In the genomic region with DNA sequence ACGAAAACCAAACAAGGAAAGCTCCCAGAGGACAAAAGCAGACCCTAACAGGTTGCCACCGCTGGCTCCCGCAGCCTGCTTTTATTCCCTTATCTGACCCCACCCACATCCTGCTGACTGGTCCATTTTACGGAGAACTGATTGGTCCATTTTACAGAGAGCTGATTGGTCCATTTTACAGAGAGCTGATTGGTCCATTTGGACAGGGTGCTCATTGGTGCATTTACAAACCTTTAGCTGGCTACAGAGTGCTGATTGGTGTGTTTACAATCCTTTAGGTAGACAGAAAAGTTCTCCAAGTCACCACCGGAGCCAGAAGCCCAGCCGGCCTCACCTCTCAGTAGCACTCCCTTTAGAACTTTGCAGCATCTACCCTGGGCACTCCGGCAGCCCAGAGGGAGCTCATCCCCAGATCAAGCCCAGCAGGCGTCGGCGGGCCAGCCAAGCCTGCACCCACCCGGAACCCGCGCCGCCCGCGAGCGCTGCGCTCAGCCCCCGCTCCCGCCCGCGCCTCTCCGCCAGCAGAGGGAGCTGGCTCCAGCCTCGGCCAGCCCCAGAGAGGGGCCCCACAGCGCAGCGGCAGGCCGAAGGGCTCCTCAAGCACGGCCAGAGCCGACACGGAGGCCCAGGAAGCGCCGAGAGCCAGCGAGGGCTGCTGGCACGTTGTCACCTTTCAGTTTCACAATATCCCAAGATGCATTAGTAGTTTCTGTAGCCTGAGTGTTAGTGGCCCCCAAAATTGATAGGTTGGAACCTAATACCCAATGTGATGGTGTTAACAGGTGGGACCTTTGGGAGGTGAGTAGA, we compare ENCODE assay signal across 8 cellular contexts. TPM values are rescaled to one million over a fixed set of nuclear protein-coding genes. Genes with fewer than 3 reads are reported as not detected.
DNase-seq lines count a peak whose midpoint lies in the region; ATAC-seq and TF ChIP-seq lines count a peak whose summit lies in the region.

No MANE protein-coding gene starts in this region.

- H3K4me1 ChIP-seq in CD4-positive, alpha-beta memory T cell (ENCODE audit: insufficient read depth, low read length), result peaks cover 10% of the 10 kb centered on the region
- H3K4me1 ChIP-seq in vagina, result peaks cover 9% of the 10 kb centered on the region

- no peaks in the 10 kb centered on the region for H3K9me3 ChIP-seq in CD4-positive, alpha-beta memory T cell (ENCODE audit: control insufficient read depth in 1 of 2, low read length in 2 of 2)
- H3K9me3 ChIP-seq in MG63, result peaks cover 15% of the 10 kb centered on the region
- no peaks in the 10 kb centered on the region for H3K9me3 ChIP-seq in vagina

- H3K4me3 ChIP-seq in CD4-positive, alpha-beta memory T cell (ENCODE audit: low read length in 2 of 2), result no peak overlapping the region
- H3K4me3 ChIP-seq in MG63 (no peak overlapping the region), fibroblast of mammary gland (ENCODE audit: control insufficient read depth, low read depth, low read length) (no peak overlapping the region), vagina (peak overlapping the region in 1 of 2 donors; percentile 11)

- peaks cover 0 to 3% (median 0%) of the 10 kb centered on the region in 8 donors for H3K9me3 Mint-ChIP-seq in CD4-positive, alpha-beta memory T cell
- H3K9me3 Mint-ChIP-seq in progenitor cell of endocrine pancreas (ENCODE audit: low read depth), result peaks cover 4% of the 10 kb centered on the region

- H3K4me3 Mint-ChIP-seq in CD4-positive, alpha-beta memory T cell, result peak overlapping the region; percentile 70 to 83 (median 79)
- no peak overlapping the region for H3K4me3 Mint-ChIP-seq in progenitor cell of endocrine pancreas (ENCODE audit: low read depth)

- ATAC-seq in GM21515 (IDR thresholded peaks at IDR 0.05; ENCODE audit: unreplicated experiment), result peak; percentile 78

- H3K27ac Mint-ChIP-seq in CD4-positive, alpha-beta memory T cell, result peak overlapping the region in 6 of 7 donors; percentile 53 to 87 (median 68)
- no peak overlapping the region for H3K27ac Mint-ChIP-seq in progenitor cell of endocrine pancreas

- H3K27me3 Mint-ChIP-seq in CD4-positive, alpha-beta memory T cell, result peaks cover 0 to 1% of the 10 kb centered on the region in 2 donors
- peaks cover 57% of the 10 kb centered on the region for H3K27me3 Mint-ChIP-seq in progenitor cell of endocrine pancreas

- DNase-seq in CD4-positive, alpha-beta memory T cell, result peak; percentile 58 to 72 (median 61)
- DNase-seq in MG63, result peak; percentile 76
- peak; percentile 78 for DNase-seq in activated CD8-positive, alpha-beta memory T cell treated with anti-CD3 and anti-CD28 coated beads, Interleukin-2, amount 50 U/mL, for 48 hours
- DNase-seq in fibroblast of mammary gland (ENCODE audit: low read depth), result peak; percentile 28
- DNase-seq in progenitor cell of endocrine pancreas (ENCODE audit: low spot score, unreplicated experiment), result peak; percentile 46
- DNase-seq in vagina (ENCODE audit: extremely low spot score in 2 of 2), result no peak
- DNase-seq in NOMO-1 treated with DMSO at 0.1 percent for 48 hours (lab: John Stamatoyannopoulos, UW; ENCODE audit: unreplicated experiment), result no peak

- intact Hi-C loops in CD4-positive, alpha-beta memory T cell (cut with micrococcal nuclease), result loop anchor here (1.0 kb wide), 2 partner anchors 261 to 265 kb away; no protein-coding TSS in a partner anchor
- intact Hi-C loops in vagina (cut with DNase I), result no loop called here

- no peak for TF ChIP-seq POLR2A in vagina (IDR thresholded peaks at IDR 0.05)

- POLR2A ChIA-PET in CD4-positive, alpha-beta memory T cell (lab: Charles Lee; ENCODE audit: partially characterized antibody), result interaction anchor here (0.9 to 1.3 kb wide), 2 partner anchors 35 to 156 kb away, joined by 3 to 5 read pairs; partner anchors contain the start of gene CLPTM1L

- peak; percentile 20 for TF ChIP-seq CTCF in fibroblast of mammary gland (conservative IDR thresholded peaks at IDR 0.05; ENCODE audit: control insufficient read depth, insufficient read depth, low read depth, low read length)
- TF ChIP-seq CTCF in progenitor cell of endocrine pancreas (IDR thresholded peaks at IDR 0.05; ENCODE audit: unreplicated experiment), result peak; percentile 81
- peak in 2 of 3 experiments; percentile 24 to 56 for TF ChIP-seq CTCF in vagina (IDR thresholded peaks at IDR 0.05)

- H3K27ac ChIP-seq in CD4-positive, alpha-beta memory T cell (ENCODE audit: low read depth, low read length), result no peak overlapping the region
- no peak overlapping the region for H3K27ac ChIP-seq in vagina

- CTCF ChIA-PET in CD4-positive, alpha-beta memory T cell (lab: Charles Lee; ENCODE audit: partially characterized antibody), result interaction anchor here (0.6 to 3.6 kb wide), 23 partner anchors 9 to 263 kb away, joined by 3 to 38 read pairs (median 4); no protein-coding TSS in a partner anchor

- peaks cover 6 to 23% (median 13%) of the 10 kb centered on the region in 4 donors for H3K4me1 Mint-ChIP-seq in CD4-positive, alpha-beta memory T cell
- peaks cover 1% of the 10 kb centered on the region for H3K4me1 Mint-ChIP-seq in progenitor cell of endocrine pancreas (ENCODE audit: low read depth)

- no peaks in the 10 kb centered on the region for H3K36me3 Mint-ChIP-seq in CD4-positive, alpha-beta memory T cell
- H3K36me3 Mint-ChIP-seq in progenitor cell of endocrine pancreas (ENCODE audit: insufficient read depth), result no peaks in the 10 kb centered on the region

- H3K27me3 ChIP-seq in CD4-positive, alpha-beta memory T cell (ENCODE audit: insufficient read depth, low read length), result no peaks in the 10 kb centered on the region
- peaks cover 12% of the 10 kb centered on the region; the same call in 1 of the 2 replicates for H3K27me3 ChIP-seq in MG63
- no peaks in the 10 kb centered on the region for H3K27me3 ChIP-seq in vagina

- no peaks in the 10 kb centered on the region for H3K36me3 ChIP-seq in CD4-positive, alpha-beta memory T cell (ENCODE audit: insufficient read depth, low read length)
- H3K36me3 ChIP-seq in MG63 (no peaks in the 10 kb centered on the region), vagina (no peaks in the 10 kb centered on the region)

RNA-seq across cellular contexts. Expression of gene CLPTM1L, which starts 35.3 kb away (rescaled TPM):
- total RNA-seq in CD4-positive, alpha-beta memory T cell, result 10 to 100 TPM; 86.0 to 87.4 TPM
- polyA plus RNA-seq in CD4-positive, alpha-beta memory T cell, result 10 to 100 TPM; 34.1 to 59.2 TPM
- 543 and 925 TPM in 2 replicates for total RNA-seq in MG63 (2014; rRNA removed; shearing (Covaris generic); ENCODE audit: low replicate concordance)
- total RNA-seq in progenitor cell of endocrine pancreas (90.3 and 95.4 TPM in 2 replicates), vagina (40.0 TPM)

Comparison
In these comparisons a context has a peak if more than half of its experiments do, and no peak if none do; other contexts are left out.
1. DNase-seq: peak in CD4-positive, alpha-beta memory T cell (5 of 5), MG63 (single experiment), activated CD8-positive, alpha-beta memory T cell treated with anti-CD3 and anti-CD28 coated beads, Interleukin-2, amount 50 U/mL, for 48 hours (single experiment), fibroblast of mammary gland (single experiment) and progenitor cell of endocrine pancreas (single experiment); none in vagina (0 of 2) and NOMO-1 treated with DMSO at 0.1 percent for 48 hours (single experiment).
2. CTCF ChIP-seq: peak in every context shown above with its lines; median percentile 81 in progenitor cell of endocrine pancreas; 40 in vagina; 20 in fibroblast of mammary gland.